ENCODE assay signal across 10 cellular contexts in the genomic region with DNA sequence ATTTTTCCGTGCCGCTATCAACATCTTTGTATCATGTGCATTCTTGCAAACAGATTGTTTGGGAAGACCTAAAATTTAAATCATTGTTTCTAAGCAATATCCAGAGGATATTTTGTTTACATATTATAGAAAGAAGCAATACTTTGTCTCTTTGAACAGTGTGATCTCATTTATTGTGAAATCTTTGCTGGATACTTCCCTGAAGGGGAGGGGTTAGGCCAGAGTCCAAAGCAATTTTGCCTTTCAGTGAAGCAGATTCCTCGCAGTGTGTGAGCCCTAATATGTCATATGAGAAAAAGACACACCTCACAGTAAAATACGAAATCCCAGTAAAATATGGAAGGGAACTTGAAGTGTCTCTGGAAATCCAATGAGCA.
DNase-seq lines count a peak whose midpoint lies in the region; ATAC-seq and FAIRE-seq lines count a peak whose summit lies in the region.
"Had no signal": no experiment of that assay in that cellular context is flagged by ENCODE, and none has a peak within 500 bp of the region (broad histone marks: within the 10 kb centered on the region; RNA-seq: fewer than 3 reads in every experiment).

No MANE protein-coding gene starts in this region.

- H3K27me3 ChIP-seq in muscle layer of colon (ENCODE audit: control insufficient read depth in 1 of 2, insufficient read depth in 2 of 2, low read length in 2 of 2) = no peaks in the 10 kb centered on the region
- no peaks in the 10 kb centered on the region for H3K27me3 ChIP-seq in naive thymus-derived CD4-positive, alpha-beta T cell (ENCODE audit: control insufficient read depth in 2 of 2, insufficient read depth in 2 of 2, low read length in 2 of 2)
- H3K27me3 ChIP-seq: neutrophil had no signal

- no peak for ATAC-seq in HG03039 (IDR thresholded peaks at IDR 0.05; ENCODE audit: unreplicated experiment)
- no peak for ATAC-seq in naive thymus-derived CD4-positive, alpha-beta T cell

- H3K27ac ChIP-seq in epithelial cell of prostate (peak overlapping the region; percentile 45), muscle layer of colon (ENCODE audit: low read depth, low read length) (no peak overlapping the region)
- H3K27ac ChIP-seq in naive thymus-derived CD4-positive, alpha-beta T cell (ENCODE audit: low read depth, low read length) = no peak overlapping the region
- H3K27ac ChIP-seq: neutrophil had no signal

- no peaks in the 10 kb centered on the region for H3K36me3 Mint-ChIP-seq in naive thymus-derived CD4-positive, alpha-beta T cell

- no peaks in the 10 kb centered on the region for H3K4me1 Mint-ChIP-seq in naive thymus-derived CD4-positive, alpha-beta T cell

- H3K4me1 ChIP-seq in muscle layer of colon (ENCODE audit: insufficient read depth, low read length) = no peaks in the 10 kb centered on the region
- no peaks in the 10 kb centered on the region for H3K4me1 ChIP-seq in naive thymus-derived CD4-positive, alpha-beta T cell (ENCODE audit: control insufficient read depth in 2 of 2, insufficient read depth in 2 of 2, low read length in 2 of 2)

- H3K36me3 ChIP-seq in muscle layer of colon (ENCODE audit: insufficient read depth, low read length) = no peaks in the 10 kb centered on the region
- H3K36me3 ChIP-seq in naive thymus-derived CD4-positive, alpha-beta T cell (ENCODE audit: control insufficient read depth in 2 of 3, insufficient read depth in 3 of 3, low read length in 3 of 3) = no peaks in the 10 kb centered on the region
- H3K36me3 ChIP-seq: neutrophil had no signal

- POLR2A ChIA-PET in naive thymus-derived CD4-positive, alpha-beta T cell (lab: Charles Lee) = no interaction called here

- peak overlapping the region; percentile 9 for H3K9ac ChIP-seq in muscle layer of colon (ENCODE audit: low read length)

- H3K9me3 Mint-ChIP-seq in naive thymus-derived CD4-positive, alpha-beta T cell = peaks cover 0 to 1% (median 0%) of the 10 kb centered on the region in 11 donors

- H3K27ac Mint-ChIP-seq in naive thymus-derived CD4-positive, alpha-beta T cell = no peak overlapping the region

- H3K4me3 Mint-ChIP-seq in naive thymus-derived CD4-positive, alpha-beta T cell = no peak overlapping the region

- peaks cover 0 to 5% (median 4%) of the 10 kb centered on the region in 5 donors for H3K27me3 Mint-ChIP-seq in naive thymus-derived CD4-positive, alpha-beta T cell

- DNase-seq in NCI-H2196 (lab: John Stamatoyannopoulos, UW; ENCODE audit: unreplicated experiment) (peak; percentile 3), NCI-H2196 treated with DMSO at 0.1 percent for 48 hours (lab: John Stamatoyannopoulos, UW; ENCODE audit: unreplicated experiment) (no peak), epithelial cell of prostate (ENCODE audit: low read depth, low spot score) (no peak), urothelium cell line (ENCODE audit: low spot score) (peak; percentile 18), hepatic stellate cell (ENCODE audit: low spot score) (no peak)
- DNase-seq in naive thymus-derived CD4-positive, alpha-beta T cell = no peak

- no peak for FAIRE-seq in urothelium cell line (lab: Jason Lieb, UNC)
- FAIRE-seq: colon had no signal

- intact Hi-C loops in naive thymus-derived CD4-positive, alpha-beta T cell (cut with micrococcal nuclease) = no loop called here

- peak overlapping the region in 1 of 2 donors; percentile 30 for H3K4me3 ChIP-seq in muscle layer of colon (ENCODE audit: low read depth in 1 of 2, low read length in 2 of 2)
- H3K4me3 ChIP-seq in naive thymus-derived CD4-positive, alpha-beta T cell (ENCODE audit: low read length) = no peak overlapping the region

- CTCF ChIA-PET in naive thymus-derived CD4-positive, alpha-beta T cell (lab: Charles Lee) = interaction anchor here (1.2 kb wide), 1 partner anchor 12 kb away, joined by 4 read pairs; no protein-coding TSS in a partner anchor

- no peaks in the 10 kb centered on the region for H3K9me3 ChIP-seq in muscle layer of colon (ENCODE audit: low read length)
- H3K9me3 ChIP-seq in naive thymus-derived CD4-positive, alpha-beta T cell (ENCODE audit: control insufficient read depth in 2 of 3, low read length in 3 of 3) = no peaks in the 10 kb centered on the region
- H3K9me3 ChIP-seq: neutrophil had no signal

Comparison
In these comparisons a context has a peak if more than half of its experiments do, and no peak if none do; other contexts are left out.
1. DNase-seq: peak in NCI-H2196 (single experiment) and urothelium cell line (single experiment); none in NCI-H2196 treated with DMSO at 0.1 percent for 48 hours (single experiment), epithelial cell of prostate (single experiment), hepatic stellate cell (single experiment) and naive thymus-derived CD4-positive, alpha-beta T cell (0 of 9).